ENCODE assay signal across 23 cellular contexts in genomic region chr4:143076723-143077122, GRCh38.
"Had no signal": no experiment of that assay in that cellular context is flagged by ENCODE, and none has a peak within 500 bp of the region (broad histone marks: within the 10 kb centered on the region; RNA-seq: fewer than 3 reads in every experiment).

No MANE protein-coding gene starts in this region.

- FAIRE-seq: astrocyte had no signal

- H3K27me3 ChIP-seq: Peyer's patch had no signal

- H3K36me3 ChIP-seq: Peyer's patch had no signal

- H3K9me3 ChIP-seq: Peyer's patch had no signal

- H3K4me3 ChIP-seq: Peyer's patch had no signal

- DNase-seq: activated B cell treated with CpG ODN at 0.5 μM for 24 hours; activated CD4-positive, alpha-beta T cell treated with anti-CD3 and anti-CD28 coated beads for 1 hour; activated CD4-positive, alpha-beta T cell treated with anti-CD3 and anti-CD28 coated beads, Interleukin-2, amount 10 ng/mL, durations not matched to agents 24 days and 14 days; activated CD4-positive, alpha-beta T cell treated with anti-CD3 and anti-CD28 coated beads, Interleukin-2, amount 50 U/mL, for 48 hours; activated CD8-positive, alpha-beta memory T cell treated with anti-CD3 and anti-CD28 coated beads, Interleukin-2, amount 10 ng/mL, durations not matched to agents 7 days and 5 days; activated effector memory CD4-positive, alpha-beta T cell treated with Interleukin-2 at 50 U/mL for 16 hours; activated naive CD4-positive, alpha-beta T cell; activated naive CD8-positive, alpha-beta T cell treated with anti-CD3 and anti-CD28 coated beads, Interleukin-2, amount 50 U/mL, for 24 hours; activated T-cell treated with anti-CD3 and anti-CD28 coated beads, Interleukin-2, amount 50 U/mL, for 24 hours; amniotic stem cell; MM.1S; NCI-H1105 treated with DMSO at 0.1 percent for 48 hours; NCI-H1436 treated with DMSO at 0.1 percent for 48 hours; NCI-H187; NCI-H2081; NCI-H510A treated with DMSO at 0.1 percent for 48 hours; NCI-H69; Peyer's patch; SHP77 treated with DMSO at 0.1 percent for 48 hours; T-helper 17 cell; T-helper 9 cell had no signal

- ATAC-seq: activated CD8-positive, alpha-beta memory T cell treated with anti-CD3 and anti-CD28 coated beads, Interleukin-2, amount 10 ng/mL, durations not matched to agents 7 days and 5 days; activated naive CD4-positive, alpha-beta T cell treated with anti-CD3 and anti-CD28 coated beads, Interleukin-2, amount 50 U/mL, for 72 hours; activated naive CD8-positive, alpha-beta T cell treated with anti-CD3 and anti-CD28 coated beads, Interleukin-2, amount 50 U/mL, for 24 hours; T-helper 17 cell had no signal

- H3K4me1 ChIP-seq: Peyer's patch had no signal
